14 cellular contexts compared by ENCODE assay signal in genomic region chr22:39041908-39042307, GRCh38. TPM values are rescaled to one million over a fixed set of nuclear protein-coding genes. Genes with fewer than 3 reads are reported as not detected.
DNase-seq lines count a peak whose midpoint lies in the region; ATAC-seq and TF ChIP-seq lines count a peak whose summit lies in the region.
"Had no signal": no experiment of that assay in that cellular context is flagged by ENCODE, and none has a peak within 500 bp of the region (broad histone marks: within the 10 kb centered on the region; RNA-seq: fewer than 3 reads in every experiment).

No MANE protein-coding gene starts in this region.

- H3K4me3 ChIP-seq in A673 (ENCODE audit: low read depth, low read length, poor library complexity, severe bottlenecking) (no peak overlapping the region), GM06990 (replicated peaks; ENCODE audit: low read depth, low read length) (peak overlapping the region; percentile 85), brain microvascular endothelial cell (ENCODE audit: low read depth, low read length) (no peak overlapping the region)

- no peaks in the 10 kb centered on the region for H3K9me3 ChIP-seq in A673 (ENCODE audit: low read depth, low read length, poor library complexity, severe bottlenecking)

- H3K9me3 Mint-ChIP-seq in activated CD8-positive, alpha-beta T cell treated with anti-CD3 and anti-CD28 coated beads for 36 hours, result no peaks in the 10 kb centered on the region
- no peaks in the 10 kb centered on the region for H3K9me3 Mint-ChIP-seq in mesothelial cell of epicardium

- no peak for TF ChIP-seq CTCF in A673 (conservative IDR thresholded peaks at IDR 0.05; ENCODE audit: low read depth, low read length)
- TF ChIP-seq CTCF in GM06990 (IDR thresholded peaks at IDR 0.05; ENCODE audit: insufficient read depth, low read length, poor library complexity, severe bottlenecking), result no peak
- no peak for TF ChIP-seq CTCF in activated CD8-positive, alpha-beta T cell treated with anti-CD3 and anti-CD28 coated beads for 36 hours (IDR thresholded peaks at IDR 0.05)
- TF ChIP-seq CTCF in mesothelial cell of epicardium (IDR thresholded peaks at IDR 0.05; ENCODE audit: unreplicated experiment), result no peak
- TF ChIP-seq CTCF in brain microvascular endothelial cell (IDR thresholded peaks at IDR 0.05; ENCODE audit: low read depth, low read length, missing control alignments), result no peak

- BruUV-seq in A673 (replicated peaks; lab: Mats Ljungman, UMichigan), result TSS peak; percentile 74

- peaks cover 8% of the 10 kb centered on the region for H3K36me3 Mint-ChIP-seq in activated CD8-positive, alpha-beta T cell treated with anti-CD3 and anti-CD28 coated beads for 36 hours (ENCODE audit: low read depth)
- peaks cover 3% of the 10 kb centered on the region for H3K36me3 Mint-ChIP-seq in mesothelial cell of epicardium

- peaks cover 29% of the 10 kb centered on the region for H3K4me1 Mint-ChIP-seq in activated CD8-positive, alpha-beta T cell treated with anti-CD3 and anti-CD28 coated beads for 36 hours (ENCODE audit: low read depth)
- H3K4me1 Mint-ChIP-seq in mesothelial cell of epicardium, result peaks cover 20% of the 10 kb centered on the region

- CTCF ChIA-PET in A673 (lab: Charles Lee), result no interaction called here
- CTCF ChIA-PET in activated CD8-positive, alpha-beta T cell treated with anti-CD3 and anti-CD28 coated beads for 36 hours (lab: Charles Lee), result interaction anchor here (0.8 to 1.0 kb wide), 2 partner anchors 68 to 93 kb away, joined by 3 read pairs; no protein-coding TSS in a partner anchor

- H3K27me3 Mint-ChIP-seq in activated CD8-positive, alpha-beta T cell treated with anti-CD3 and anti-CD28 coated beads for 36 hours, result no peaks in the 10 kb centered on the region
- H3K27me3 Mint-ChIP-seq in mesothelial cell of epicardium (ENCODE audit: low read depth), result no peaks in the 10 kb centered on the region

- no peak for ATAC-seq in activated CD8-positive, alpha-beta T cell treated with anti-CD3 and anti-CD28 coated beads for 36 hours

- H3K27ac Mint-ChIP-seq in activated CD8-positive, alpha-beta T cell treated with anti-CD3 and anti-CD28 coated beads for 36 hours, result peak overlapping the region; percentile 90
- H3K27ac Mint-ChIP-seq in mesothelial cell of epicardium, result no peak overlapping the region

- POLR2A ChIA-PET in A673 (lab: Charles Lee; ENCODE audit: low non-redundant PET), result no interaction called here
- POLR2A ChIA-PET in activated CD8-positive, alpha-beta T cell treated with anti-CD3 and anti-CD28 coated beads for 36 hours (lab: Charles Lee), result no interaction called here

- in situ Hi-C loops in brain microvascular endothelial cell (cut with HindIII; ENCODE audit: low pct_ligation_motif_present, low sequenced_read_pairs), result no loop called here

- H3K27me3 ChIP-seq in A673 (replicated peaks; ENCODE audit: insufficient read depth, low read depth, low read length, poor library complexity) (no peaks in the 10 kb centered on the region), GM06990 (replicated peaks; ENCODE audit: control insufficient read depth, insufficient read depth, low read length) (no peaks in the 10 kb centered on the region), brain microvascular endothelial cell (replicated peaks) (no peaks in the 10 kb centered on the region)

- H3K27ac ChIP-seq in A673 (ENCODE audit: low read depth, low read length, poor library complexity, severe bottlenecking) (no peak overlapping the region), brain microvascular endothelial cell (no peak overlapping the region)

- peaks cover 14% of the 10 kb centered on the region for H3K4me1 ChIP-seq in A673 (ENCODE audit: insufficient read depth, low read length, poor library complexity, severe bottlenecking)

- peak overlapping the region; percentile 93 for H3K4me3 Mint-ChIP-seq in activated CD8-positive, alpha-beta T cell treated with anti-CD3 and anti-CD28 coated beads for 36 hours
- peak overlapping the region; percentile 82 for H3K4me3 Mint-ChIP-seq in mesothelial cell of epicardium

- H3K36me3 ChIP-seq in A673 (ENCODE audit: insufficient read depth, low read length, poor library complexity, severe bottlenecking) (no peaks in the 10 kb centered on the region), GM06990 (ENCODE audit: control insufficient read depth, insufficient read depth, low read length) (peaks cover 1% of the 10 kb centered on the region), brain microvascular endothelial cell (replicated peaks) (no peaks in the 10 kb centered on the region)

- intact Hi-C loops in A673 (cut with micrococcal nuclease; ENCODE audit: unreplicated experiment), result no loop called here
- intact Hi-C loops in activated CD8-positive, alpha-beta T cell treated with anti-CD3 and anti-CD28 coated beads for 36 hours (cut with micrococcal nuclease), result no loop called here

- DNase-seq in A673 (ENCODE audit: low spot score) (no peak), GM06990 (ENCODE audit: extremely low read depth, insufficient read length) (no peak), mesothelial cell of epicardium (ENCODE audit: low spot score in 2 of 2, unreplicated experiment in 2 of 2) (no peak), EL (no peak), glomerular visceral epithelial cell (ENCODE audit: extremely low spot score) (no peak), brain microvascular endothelial cell (no peak), DMS53 (lab: John Stamatoyannopoulos, UW) (no peak)
- no peak for DNase-seq in activated CD8-positive, alpha-beta T cell treated with anti-CD3 and anti-CD28 coated beads for 36 hours
- DNase-seq: activated CD8-positive, alpha-beta memory T cell treated with anti-CD3 and anti-CD28 coated beads for 24 hours; kidney glomerular epithelial cell; NCI-H1092 treated with DMSO at 0.1 percent for 48 hours; NCI-H524 treated with DMSO at 0.1 percent for 48 hours; stimulated activated CD4-positive, alpha-beta T cell treated with anti-CD3 and anti-CD28 coated beads, Interleukin-4, amount 100 ng/mL, for 1 hour had no signal

RNA-seq across cellular contexts. Expression of gene APOBEC3F, which starts 1.2 kb away (rescaled TPM):
- total RNA-seq in A673 (2021), result 4.5 and 6.6 TPM in 2 replicates
- total RNA-seq in activated CD8-positive, alpha-beta T cell treated with anti-CD3 and anti-CD28 coated beads for 36 hours, result 10 to 100 TPM; 20.7 to 25.0 TPM
- 19.0 to 23.8 TPM (median 21.4 TPM) in 3 replicates for total RNA-seq in mesothelial cell of epicardium

RNA-seq across cellular contexts. Expression of gene APOBEC3D, which starts 21.0 kb away (rescaled TPM):
- total RNA-seq in A673 (2021), result 3.1 and 4.7 TPM in 2 replicates
- 10 to 100 TPM; 34.4 to 34.9 TPM for total RNA-seq in activated CD8-positive, alpha-beta T cell treated with anti-CD3 and anti-CD28 coated beads for 36 hours
- total RNA-seq in mesothelial cell of epicardium, result 3.1 to 4.2 TPM (median 3.2 TPM) in 3 replicates

RNA-seq across cellular contexts. Expression of gene APOBEC3C, which starts 27.9 kb away (rescaled TPM):
- total RNA-seq in A673 (2021), result 12.9 and 13.0 TPM in 2 replicates
- 10 to 100 TPM; 82.2 to 82.6 TPM for total RNA-seq in activated CD8-positive, alpha-beta T cell treated with anti-CD3 and anti-CD28 coated beads for 36 hours
- 32.6 to 34.7 TPM (median 34.0 TPM) in 3 replicates for total RNA-seq in mesothelial cell of epicardium

RNA-seq across cellular contexts. Expression of gene APOBEC3G, which starts 35.2 kb away (rescaled TPM):
- total RNA-seq in A673 (2021) (2.5 and 3.2 TPM in 2 replicates), mesothelial cell of epicardium (5.5 to 6.7 TPM (median 6.1 TPM) in 3 replicates)
- total RNA-seq in activated CD8-positive, alpha-beta T cell treated with anti-CD3 and anti-CD28 coated beads for 36 hours, result 10 to 100 TPM; 66.0 to 66.5 TPM

RNA-seq across cellular contexts. Expression of gene APOBEC3H, which starts 55.1 kb away (rescaled TPM):
- total RNA-seq in A673 (2021) (not detected in 2 replicates), mesothelial cell of epicardium (0.49 TPM in 1 of 3 replicates, not detected in the others)
- 1 to 10 TPM; 6.8 to 7.1 TPM for total RNA-seq in activated CD8-positive, alpha-beta T cell treated with anti-CD3 and anti-CD28 coated beads for 36 hours
- total RNA-seq: cardiac septum had no signal
